21 cellular contexts compared by ENCODE assay signal in the genomic region with DNA sequence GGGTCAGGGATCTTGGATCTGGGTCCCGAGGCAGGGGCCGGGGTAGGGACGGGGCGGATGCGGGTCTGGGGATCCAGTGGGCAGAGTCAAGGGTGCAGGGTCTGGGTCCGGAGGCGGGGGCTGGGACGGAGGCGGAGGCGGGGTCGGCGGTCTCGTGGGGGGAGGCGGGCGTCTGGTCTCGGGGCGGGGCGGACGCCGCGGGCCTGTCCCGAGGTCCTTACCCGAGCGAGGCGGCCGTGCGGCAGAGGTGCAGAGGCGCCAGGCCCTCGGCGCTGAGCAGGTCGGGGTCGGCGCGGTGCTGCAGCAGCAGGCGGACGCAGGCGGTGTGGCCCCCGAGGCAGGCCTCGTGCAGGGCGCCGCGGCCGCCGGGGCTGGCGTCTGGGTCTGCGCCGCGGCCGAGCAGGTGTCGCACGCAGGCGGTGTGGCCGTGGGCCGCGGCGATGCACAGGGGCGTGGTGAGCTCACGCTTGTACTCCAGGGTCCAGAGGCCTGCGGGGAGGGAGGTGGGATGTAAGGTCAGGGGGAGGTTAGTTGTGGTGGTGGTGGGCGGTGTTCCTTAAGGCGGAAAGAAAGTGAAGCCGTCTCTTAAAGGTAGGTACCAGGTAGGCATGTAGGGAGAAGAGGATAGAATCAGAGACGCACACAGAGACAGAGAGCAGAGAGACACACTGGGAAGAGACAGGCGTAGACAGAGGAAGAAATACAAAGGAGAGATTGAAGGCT. TPM values are rescaled to one million over a fixed set of nuclear protein-coding genes. Genes with fewer than 3 reads are reported as not detected.
A peak's percentile ranks its signal among the peaks of the same experiment; 100 is the strongest.
DNase-seq lines count a peak whose midpoint lies in the region; TF ChIP-seq lines count a peak whose summit lies in the region.
"Had no signal": no experiment of that assay in that cellular context is flagged by ENCODE, and none has a peak within 500 bp of the region (broad histone marks: within the 10 kb centered on the region; RNA-seq: fewer than 3 reads in every experiment).

No MANE protein-coding gene starts in this region.

- WGBS in HUES64, result 10% methylated on average over 64 of the region's 64 CpGs
- no CpG with 5 or more reads among the region's 64 CpGs for WGBS in neuronal stem cell (ENCODE audit: extremely low coverage in 2 of 2, insufficient read length in 2 of 2, insufficient replicate concordance in 1 of 2), 2 donors

- no peaks in the 10 kb centered on the region for H3K79me1 ChIP-seq in neuronal stem cell (ENCODE audit: low read depth, low read length)

- peak overlapping the region; percentile 61 for H3K4me2 ChIP-seq in neuronal stem cell (ENCODE audit: insufficient read depth, low read length, poor library complexity, severe bottlenecking)

- H3K4me1 ChIP-seq in HUES64 (ENCODE audit: insufficient read depth, low read length), result peaks cover 26% of the 10 kb centered on the region
- H3K4me1 ChIP-seq in right atrium auricular region, result peaks cover 0 to 19% of the 10 kb centered on the region in 2 donors
- H3K4me1 ChIP-seq in neuronal stem cell (ENCODE audit: control insufficient read depth in 2 of 2, insufficient read depth in 1 of 2, low read depth in 1 of 2, low read length in 2 of 2), result peaks cover 8 to 28% of the 10 kb centered on the region in 2 donors
- H3K4me1 ChIP-seq: BE2C had no signal

- peak overlapping the region; percentile 48 for H3K23ac ChIP-seq in neuronal stem cell (ENCODE audit: low read depth, low read length, poor library complexity)

- H2BK12ac ChIP-seq in neuronal stem cell (ENCODE audit: low read length), result peak overlapping the region; percentile 24

- DNase-seq in COLO668 (lab: John Stamatoyannopoulos, UW; ENCODE audit: unreplicated experiment) (peak; percentile 53), right atrium auricular region (ENCODE audit: low spot score) (no peak), neuronal stem cell (ENCODE audit: low spot score) (no peak), NCI-H1436 treated with DMSO at 0.1 percent for 48 hours (lab: John Stamatoyannopoulos, UW) (no peak), NCI-H510A treated with DMSO at 0.1 percent for 48 hours (lab: John Stamatoyannopoulos, UW) (no peak), NCI-H2171 (lab: John Stamatoyannopoulos, UW) (no peak), NCI-H2107 treated with DMSO at 0.1 percent for 48 hours (lab: John Stamatoyannopoulos, UW; ENCODE audit: unreplicated experiment) (no peak)
- DNase-seq: activated CD8-positive, alpha-beta memory T cell treated with anti-CD3 and anti-CD28 coated beads, Interleukin-2, amount 50 U/mL, for 48 hours; activated naive CD4-positive, alpha-beta T cell treated with anti-CD3 and anti-CD28 coated beads for 36 hours; BE2C; central memory CD4-positive, alpha-beta T cell; DND-41; hypothalamus; NCI-H2029 treated with DMSO at 0.1 percent for 48 hours; small intestine had no signal

- H3K36me3 ChIP-seq in HUES64 (ENCODE audit: insufficient read depth, low read length), result no peaks in the 10 kb centered on the region
- no peaks in the 10 kb centered on the region for H3K36me3 ChIP-seq in right atrium auricular region
- no peaks in the 10 kb centered on the region for H3K36me3 ChIP-seq in neuronal stem cell (replicated peaks in 1 of 2; ENCODE audit: control insufficient read depth in 2 of 2, insufficient read depth in 2 of 2, low read length in 2 of 2)
- H3K36me3 ChIP-seq: BE2C, neutrophil had no signal

- H3K4me3 ChIP-seq in HUES64 (ENCODE audit: low read length) (peak overlapping the region; percentile 45), right atrium auricular region (peak overlapping the region; percentile 27 to 48), neuronal stem cell (ENCODE audit: low read length in 2 of 2) (peak overlapping the region in 1 of 2 donors; percentile 12)

- H4K8ac ChIP-seq in neuronal stem cell (ENCODE audit: low read depth, low read length), result no peak overlapping the region

- H3K9ac ChIP-seq in HUES64 (ENCODE audit: low read depth, low read length), result no peak overlapping the region; the same call in 1 of the 2 replicates
- peak overlapping the region; percentile 83 for H3K9ac ChIP-seq in neuronal stem cell (ENCODE audit: low read depth, low read length, poor library complexity)

- H3K27ac ChIP-seq in HUES64 (ENCODE audit: low read depth, low read length) (no peak overlapping the region), right atrium auricular region (peak overlapping the region in 1 of 2 donors; percentile 93), neuronal stem cell (replicated peaks; ENCODE audit: low read length) (no peak overlapping the region)
- H3K27ac ChIP-seq: neutrophil, RWPE1 had no signal

- no peak overlapping the region for H2AFZ ChIP-seq in neuronal stem cell (ENCODE audit: low read length)

- peak overlapping the region; percentile 21 for H2BK15ac ChIP-seq in neuronal stem cell (ENCODE audit: low read length)

- peak overlapping the region; percentile 22 for H2AK5ac ChIP-seq in neuronal stem cell (ENCODE audit: low read depth, low read length)

- peak overlapping the region; percentile 85 for H3K18ac ChIP-seq in neuronal stem cell (ENCODE audit: low read length)

- H3K14ac ChIP-seq in neuronal stem cell (ENCODE audit: low read length), result peak overlapping the region; percentile 65

- no peak overlapping the region for H2BK5ac ChIP-seq in neuronal stem cell (ENCODE audit: low read length)

- no peak overlapping the region for H3K4ac ChIP-seq in neuronal stem cell (ENCODE audit: low read length)

- H2BK120ac ChIP-seq in neuronal stem cell (ENCODE audit: low read depth, low read length), result no peak overlapping the region

- no peak overlapping the region for H4K91ac ChIP-seq in neuronal stem cell (ENCODE audit: low read depth, low read length, poor library complexity)

- TF ChIP-seq CTCF in right atrium auricular region (IDR thresholded peaks at IDR 0.05), result no peak

- peaks cover 61% of the 10 kb centered on the region for H3K27me3 ChIP-seq in HUES64 (ENCODE audit: insufficient read depth, low read length)
- no peaks in the 10 kb centered on the region for H3K27me3 ChIP-seq in right atrium auricular region
- peaks cover 8 to 35% (median 29%) of the 10 kb centered on the region in 3 experiments for H3K27me3 ChIP-seq in neuronal stem cell (ENCODE audit: control insufficient read depth in 3 of 3, insufficient read depth in 3 of 3, low read depth in 1 of 3, low read length in 3 of 3)

- H3K9me3 ChIP-seq in HUES64 (ENCODE audit: insufficient read depth, low read depth, low read length), result no peaks in the 10 kb centered on the region; the same call in 1 of the 2 replicates
- peaks cover 0 to 7% of the 10 kb centered on the region in 2 donors for H3K9me3 ChIP-seq in right atrium auricular region
- peaks cover 5 to 21% of the 10 kb centered on the region in 2 donors for H3K9me3 ChIP-seq in neuronal stem cell (replicated peaks in 1 of 2; ENCODE audit: control insufficient read depth in 2 of 2, insufficient read depth in 1 of 2, low read depth in 1 of 2, low read length in 2 of 2)
- H3K9me3 ChIP-seq: BE2C, neutrophil had no signal

RNA-seq across cellular contexts. Expression of a gene that starts 26.6 kb away (rescaled TPM):
- polyA plus RNA-seq in HUES64 (2013, experiment 1 of 2), result not detected
- polyA plus RNA-seq in HUES64 (2013, experiment 2 of 2), result not detected
- total RNA-seq in right atrium auricular region, result 1 to 10 TPM; 1.9 to 7.6 TPM
- not detected for polyA plus RNA-seq in neuronal stem cell (2013, experiment 1 of 2)
- not detected for polyA plus RNA-seq in neuronal stem cell (2013, experiment 2 of 2)
- total RNA-seq: activated naive CD4-positive, alpha-beta T cell treated with anti-CD3 and anti-CD28 coated beads for 36 hours; esophagus mucosa; lung microvascular endothelial cell; T-helper 2 cell treated with Interferon-gamma antibody and Interleukin-4, amounts not matched to agents 100 ng/mL and 5 ng/mL, for 36 hours had no signal
- polyA plus RNA-seq: small intestine had no signal
